ENCODE assay signal across 8 cellular contexts in genomic region chr19:42244452-42245220, GRCh38.
DNase-seq lines count a peak whose midpoint lies in the region; ATAC-seq and TF ChIP-seq lines count a peak whose summit lies in the region.

No MANE protein-coding gene starts in this region.

- DNase-seq in GM13976 (ENCODE audit: low spot score) (peak; percentile 89), NCI-H2107 (lab: John Stamatoyannopoulos, UW) (peak; percentile 82), UCSD-AML1 (lab: John Stamatoyannopoulos, UW; ENCODE audit: unreplicated experiment) (peak; percentile 94), brain pericyte (ENCODE audit: low read depth, low spot score) (peak; percentile 79), skeletal muscle cell (ENCODE audit: low read depth) (peak; percentile 79)

- peaks cover 7% of the 10 kb centered on the region for H3K4me1 ChIP-seq in iPS-15b (ENCODE audit: control insufficient read depth, insufficient read depth, low read length)

- no peaks in the 10 kb centered on the region for H3K9me3 ChIP-seq in iPS-15b (ENCODE audit: control insufficient read depth, insufficient read depth, low read length)

- peak; percentile 70 for TF ChIP-seq CTCF in GM13976 (IDR thresholded peaks at IDR 0.05; ENCODE audit: borderline replicate concordance, control extremely low read depth, extremely low read depth, insufficient read depth, missing control alignments)

- ATAC-seq in HG03025 (IDR thresholded peaks at IDR 0.05; ENCODE audit: low FRiP score, unreplicated experiment), result peak; percentile 27
- no peak for ATAC-seq in GM21786 (IDR thresholded peaks at IDR 0.05; ENCODE audit: unreplicated experiment)

- H3K9ac ChIP-seq in iPS-15b (ENCODE audit: low read depth, low read length), result peak overlapping the region; percentile 39

- H3K27me3 ChIP-seq in iPS-15b (ENCODE audit: control insufficient read depth, insufficient read depth, low read length), result no peaks in the 10 kb centered on the region

- H3K4me3 ChIP-seq in iPS-15b (ENCODE audit: low read depth, low read length) (peak overlapping the region; percentile 72), skeletal muscle cell (ENCODE audit: low read depth, low read length) (peak overlapping the region; percentile 68)

- in situ Hi-C loops in GM13976 (cut with MboI; ENCODE audit: low sequenced_read_pairs, unreplicated experiment), result no loop called here

- peaks cover 7% of the 10 kb centered on the region for H3K36me3 ChIP-seq in iPS-15b (ENCODE audit: control insufficient read depth, insufficient read depth, low read length)
